In the genomic region with DNA sequence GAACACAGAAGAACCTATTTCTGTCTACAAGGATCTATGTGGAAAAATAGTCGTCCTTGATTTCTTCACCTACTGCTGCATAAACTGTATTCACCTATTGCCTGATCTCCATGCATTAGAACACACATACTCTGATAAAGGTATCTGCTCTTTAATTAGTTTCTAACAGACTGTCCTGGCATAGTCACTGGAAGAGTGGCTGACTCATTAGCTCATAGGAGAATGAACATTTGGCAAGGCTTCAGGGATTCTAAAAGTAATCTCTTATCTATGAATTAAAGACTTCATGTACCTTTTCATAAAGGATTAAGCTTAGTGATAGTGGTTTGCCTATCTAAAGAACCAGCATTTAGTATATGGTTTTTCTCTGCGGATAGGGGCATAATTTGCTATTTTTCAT, we compare ENCODE assay signal across 16 cellular contexts. TPM values are rescaled to one million over a fixed set of nuclear protein-coding genes. Genes with fewer than 3 reads are reported as not detected.
A peak's percentile ranks its signal among the peaks of the same experiment; 100 is the strongest.
DNase-seq lines count a peak whose midpoint lies in the region; ATAC-seq, FAIRE-seq and TF ChIP-seq lines count a peak whose summit lies in the region.
"Had no signal": no experiment of that assay in that cellular context is flagged by ENCODE, and none has a peak within 500 bp of the region (broad histone marks: within the 10 kb centered on the region; RNA-seq: fewer than 3 reads in every experiment).

No MANE protein-coding gene starts in this region.

- peaks cover 5% of the 10 kb centered on the region for H3K4me1 ChIP-seq in ovary (ENCODE audit: insufficient read depth)

- no peaks in the 10 kb centered on the region for H3K36me3 ChIP-seq in ovary

- no peaks in the 10 kb centered on the region for H3K9me3 ChIP-seq in ovary

- no peaks in the 10 kb centered on the region for H3K27me3 ChIP-seq in ovary

- no peak for TF ChIP-seq EP300 in ovary (IDR thresholded peaks at IDR 0.05)

- FAIRE-seq in H54 (lab: Jason Lieb, UNC), result peak; percentile 6

- TF ChIP-seq CTCF in choroid plexus epithelial cell (conservative IDR thresholded peaks at IDR 0.05; ENCODE audit: low read depth, low read length), result no peak
- TF ChIP-seq CTCF in ovary (IDR thresholded peaks at IDR 0.05), result no peak

- H3K4me3 ChIP-seq in choroid plexus epithelial cell (ENCODE audit: low read depth, low read length) (no peak overlapping the region), ovary (no peak overlapping the region)

- 83 to 89% (median 88%) methylated on average over 2 of the region's 2 CpGs for WGBS in ovary, 3 donors

- no peak for ATAC-seq in GM21619 (IDR thresholded peaks at IDR 0.05; ENCODE audit: unreplicated experiment)
- no peak for ATAC-seq in GM18502 (IDR thresholded peaks at IDR 0.05; ENCODE audit: poor library complexity, unreplicated experiment)
- ATAC-seq: natural killer cell; stimulated activated naive CD8-positive, alpha-beta T cell treated with anti-CD3 and anti-CD28 coated beads, Interleukin-15, amount 100 ng/mL, for 72 hours had no signal

- no peak overlapping the region for H3K27ac ChIP-seq in ovary

- intact Hi-C loops in ovary (cut with DNase I), result no loop called here

- DNase-seq in H54 (ENCODE audit: insufficient read length, low spot score) (no peak), RKO (ENCODE audit: low spot score) (peak; percentile 34), choroid plexus epithelial cell (ENCODE audit: low read depth) (peak; percentile 59), myocyte (ENCODE audit: low read depth) (peak; percentile 30), ovary (no peak)
- DNase-seq: activated CD4-positive, alpha-beta T cell treated with anti-CD3 and anti-CD28 coated beads for 1 hour; activated T-cell treated with anti-CD3 and anti-CD28 coated beads, Interleukin-2, amount 50 U/mL, for 1 hour; amniotic stem cell; CD4-positive, CD25-positive, alpha-beta regulatory T cell; H9; natural killer cell; NCI-H2171; stimulated activated naive CD8-positive, alpha-beta T cell treated with anti-CD3 and anti-CD28 coated beads, Interleukin-15, amount 100 ng/mL, for 72 hours; SW 1271 had no signal

- no peak for TF ChIP-seq POLR2A in H54 (IDR thresholded peaks at IDR 0.05; ENCODE audit: low read depth, low read length)
- no peak for TF ChIP-seq POLR2A in ovary (IDR thresholded peaks at IDR 0.05)

RNA-seq across cellular contexts. Expression of a gene that starts 4.1 kb away (rescaled TPM):
- total RNA-seq in myocyte (21.2 and 26.9 TPM in 2 replicates), ovary (10 to 100 TPM; 38.0 to 71.7 (median 43.9) TPM)
- polyA plus RNA-seq in myocyte (2012), result 3.4 TPM
- polyA plus RNA-seq in ovary, result 1 to 10 TPM; 5.8 to 9.0 TPM

RNA-seq across cellular contexts. Expression of a gene that starts 4.7 kb away (rescaled TPM):
- 3.8 and 4.4 TPM in 2 replicates for total RNA-seq in myocyte
- 2.4 TPM for polyA plus RNA-seq in myocyte (2012)
- 1 to 10 TPM; 4.0 to 8.0 (median 5.7) TPM for total RNA-seq in ovary
- 1 to 10 TPM; 3.4 to 4.3 TPM for polyA plus RNA-seq in ovary

Comparison
In these comparisons a context has a peak if more than half of its experiments do, and no peak if none do; other contexts are left out.
1. DNase-seq: peak in RKO (single experiment), choroid plexus epithelial cell (single experiment) and myocyte (single experiment); none in H54 (single experiment) and ovary (0 of 5).